17 cellular contexts compared by ENCODE assay signal in genomic region chr15:70430029-70430428, GRCh38.
A peak's percentile ranks its signal among the peaks of the same experiment; 100 is the strongest.
DNase-seq lines count a peak whose midpoint lies in the region; ATAC-seq, FAIRE-seq and TF ChIP-seq lines count a peak whose summit lies in the region.
"Had no signal": no experiment of that assay in that cellular context is flagged by ENCODE, and none has a peak within 500 bp of the region (broad histone marks: within the 10 kb centered on the region; RNA-seq: fewer than 3 reads in every experiment).

No MANE protein-coding gene starts in this region.

- H3K9me2 ChIP-seq in Karpas-422 (replicated peaks; ENCODE audit: insufficient read depth, low read length): no peaks in the 10 kb centered on the region

- H3K4me1 ChIP-seq in adipocyte (ENCODE audit: control insufficient read depth, insufficient read depth, low read length) (peaks cover 12% of the 10 kb centered on the region), Karpas-422 (ENCODE audit: low read length) (peaks cover 18% of the 10 kb centered on the region), gastrocnemius medialis (no peaks in the 10 kb centered on the region)
- H3K4me1 ChIP-seq: ascending aorta had no signal

- no peaks in the 10 kb centered on the region for H4K20me1 ChIP-seq in Karpas-422 (ENCODE audit: insufficient read depth, low read depth, low read length)

- no peaks in the 10 kb centered on the region for H3K9me3 ChIP-seq in adipocyte (ENCODE audit: control insufficient read depth, low read length)
- H3K9me3 ChIP-seq in Karpas-422 (ENCODE audit: low read length): no peaks in the 10 kb centered on the region
- H3K9me3 ChIP-seq in gastrocnemius medialis: no peaks in the 10 kb centered on the region

- H3K9ac ChIP-seq in adipocyte (ENCODE audit: low read length) (no peak overlapping the region), Karpas-422 (ENCODE audit: low read length) (no peak overlapping the region)

- TF ChIP-seq POLR2A in gastrocnemius medialis (IDR thresholded peaks at IDR 0.05): no peak

- no peak overlapping the region for H3K4me2 ChIP-seq in Karpas-422 (ENCODE audit: low read depth, low read length, poor library complexity, severe bottlenecking)

- ATAC-seq in GM18868 (IDR thresholded peaks at IDR 0.05; ENCODE audit: unreplicated experiment) (no peak), gastrocnemius medialis (no peak)
- ATAC-seq: heart right ventricle had no signal

- no peak overlapping the region for H3K27ac ChIP-seq in Karpas-422 (ENCODE audit: low read length)
- H3K27ac ChIP-seq in gastrocnemius medialis: no peak overlapping the region
- H3K27ac ChIP-seq: ascending aorta, heart right ventricle, left ventricle myocardium inferior had no signal

- peaks cover 25% of the 10 kb centered on the region for H3K27me3 ChIP-seq in adipocyte (replicated peaks; ENCODE audit: control insufficient read depth, insufficient read depth, low read length)
- no peaks in the 10 kb centered on the region for H3K27me3 ChIP-seq in Karpas-422 (ENCODE audit: low read length)
- H3K27me3 ChIP-seq in gastrocnemius medialis: no peaks in the 10 kb centered on the region
- H3K27me3 ChIP-seq: ascending aorta had no signal

- intact Hi-C loops in gastrocnemius medialis (cut with DNase I; ENCODE audit: low total_unique reads): no loop called here

- H3K36me3 ChIP-seq in adipocyte (ENCODE audit: control insufficient read depth, insufficient read depth, low read length, severe bottlenecking) (no peaks in the 10 kb centered on the region), Karpas-422 (ENCODE audit: insufficient read depth, low read length) (no peaks in the 10 kb centered on the region), gastrocnemius medialis (no peaks in the 10 kb centered on the region)
- H3K36me3 ChIP-seq: ascending aorta, heart right ventricle, left ventricle myocardium inferior had no signal

- in situ Hi-C loops in gastrocnemius medialis (cut with MboI; ENCODE audit: low sequenced_read_pairs in 4 of 4): no loop called here

- H3K4me3 ChIP-seq in adipocyte (ENCODE audit: low read length) (no peak overlapping the region), Karpas-422 (ENCODE audit: low read length) (no peak overlapping the region), gastrocnemius medialis (no peak overlapping the region)
- H3K4me3 ChIP-seq: ascending aorta, heart right ventricle, left ventricle myocardium inferior had no signal

- no peaks in the 10 kb centered on the region for H3K79me2 ChIP-seq in Karpas-422 (ENCODE audit: low read length)

- TF ChIP-seq CTCF in AG09319 (IDR thresholded peaks at IDR 0.05; ENCODE audit: low read depth, low read length) (no peak), gastrocnemius medialis (IDR thresholded peaks at IDR 0.05 in 4 of 5, conservative IDR thresholded peaks at IDR 0.05 in 1 of 5) (no peak)

- FAIRE-seq in HTR-8/SVneo (lab: Jason Lieb, UNC): peak; percentile 83

- DNase-seq in AG09319 (ENCODE audit: extremely low read depth, low read depth) (peak; percentile 8), HTR-8/SVneo (ENCODE audit: insufficient read length, low spot score) (no peak), adipocyte (ENCODE audit: low read depth) (peak; percentile 59), glomerular visceral epithelial cell (ENCODE audit: extremely low spot score) (peak; percentile 41), Karpas-422 (no peak), gastrocnemius medialis (no peak)
- DNase-seq in activated naive CD4-positive, alpha-beta T cell (lab: John Stamatoyannopoulos, UW): no peak
- DNase-seq: activated CD4-positive, alpha-beta T cell treated with anti-CD3 and anti-CD28 coated beads, Interleukin-2, amount 10 ng/mL, durations not matched to agents 7 days and 5 days; activated T-cell treated with anti-CD3 and anti-CD28 coated beads, Interleukin-2, amount 50 U/mL, for 48 hours; DND-41; heart right ventricle; left ventricle myocardium inferior; NCI-H1694; NCI-H526; stimulated activated CD4-positive, alpha-beta T cell treated with anti-CD3 and anti-CD28 coated beads, Interleukin-1b, Interleukin-23, amount 100 ng/mL, for 48 hours had no signal

- H2AFZ ChIP-seq in Karpas-422 (ENCODE audit: low read length): no peak overlapping the region

Comparison
In these comparisons a context has a peak if more than half of its experiments do, and no peak if none do; other contexts are left out.
1. DNase-seq: peak in AG09319 (single experiment), adipocyte (single experiment) and glomerular visceral epithelial cell (single experiment); none in HTR-8/SVneo (single experiment), activated naive CD4-positive, alpha-beta T cell (0 of 4), Karpas-422 (single experiment) and gastrocnemius medialis (0 of 2).